Comparison of ENCODE assay signal across 1 cellular context in genomic region chr17:81489012-81489968, GRCh38.
TF ChIP-seq lines count a peak whose summit lies in the region.

No MANE protein-coding gene starts in this region.

TF ChIP-seq in HepG2, 621 proteins besides CTCF, POLR2A, EP300 and RAD21 (continues in another document):
- TF ChIP-seq PHF21A (CRISPR knock-in tag; IDR thresholded peaks at IDR 0.05) (0 out of 2 replicates have a peak, but pooled peaks have one; percentile 21), FOXC1 (CRISPR knock-in tag; IDR thresholded peaks at IDR 0.05; ENCODE audit: borderline replicate concordance) (0 out of 2 replicates have a peak, but pooled peaks have one; percentile 26), ZNF30 (CRISPR knock-in tag; IDR thresholded peaks at IDR 0.05) (0 out of 2 replicates have a peak, but pooled peaks have one; percentile 54), ZNF407 (CRISPR knock-in tag; IDR thresholded peaks at IDR 0.05; ENCODE audit: not compliant biosample characterization) (no peak), ZNF687 (CRISPR knock-in tag; IDR thresholded peaks at IDR 0.05) (0 out of 2 replicates have a peak, but pooled peaks have one; percentile 8), CHD2 (IDR thresholded peaks at IDR 0.05; ENCODE audit: low read depth, low read length) (no peak), MIER2 (CRISPR knock-in tag; IDR thresholded peaks at IDR 0.05) (no peak), ZSCAN25 (CRISPR knock-in tag; IDR thresholded peaks at IDR 0.05) (no peak), GABPB1 (CRISPR knock-in tag; IDR thresholded peaks at IDR 0.05) (no peak), ZNF253 (CRISPR knock-in tag; IDR thresholded peaks at IDR 0.05; ENCODE audit: borderline replicate concordance) (no peak), ZFP91 (CRISPR knock-in tag; IDR thresholded peaks at IDR 0.05; ENCODE audit: borderline replicate concordance) (peak; percentile 26; the same call in 1 of the 2 replicates), XRCC5 (optimal IDR thresholded peaks at IDR 0.05; ENCODE audit: low read length) (peak; percentile 5), ZNF292 (CRISPR knock-in tag; IDR thresholded peaks at IDR 0.05; ENCODE audit: borderline replicate concordance, low read depth) (no peak), NCOA5 (CRISPR knock-in tag; IDR thresholded peaks at IDR 0.05) (no peak), NRL (CRISPR knock-in tag; IDR thresholded peaks at IDR 0.05; ENCODE audit: borderline replicate concordance) (no peak), AHDC1 (CRISPR knock-in tag; IDR thresholded peaks at IDR 0.05; ENCODE audit: borderline replicate concordance) (no peak), ISL2 (CRISPR knock-in tag; IDR thresholded peaks at IDR 0.05) (no peak), MAFF (IDR thresholded peaks at IDR 0.05; ENCODE audit: low read depth, low read length) (no peak), HOXA3 (CRISPR knock-in tag; IDR thresholded peaks at IDR 0.05) (peak; percentile 27; the same call in 1 of the 2 replicates), ZFP36 (IDR thresholded peaks at IDR 0.05; ENCODE audit: borderline replicate concordance, low read depth, low read length, partially characterized antibody) (no peak), ZNF589 (CRISPR knock-in tag; conservative IDR thresholded peaks at IDR 0.05) (no peak), ZC3H13 (CRISPR knock-in tag; IDR thresholded peaks at IDR 0.05) (0 out of 2 replicates have a peak, but pooled peaks have one; percentile 5), ZNF891 (CRISPR knock-in tag; IDR thresholded peaks at IDR 0.05) (no peak), ZNF781 (CRISPR knock-in tag; IDR thresholded peaks at IDR 0.05; ENCODE audit: borderline replicate concordance, not compliant biosample characterization) (no peak)
- TF ChIP-seq, protein P1, sequence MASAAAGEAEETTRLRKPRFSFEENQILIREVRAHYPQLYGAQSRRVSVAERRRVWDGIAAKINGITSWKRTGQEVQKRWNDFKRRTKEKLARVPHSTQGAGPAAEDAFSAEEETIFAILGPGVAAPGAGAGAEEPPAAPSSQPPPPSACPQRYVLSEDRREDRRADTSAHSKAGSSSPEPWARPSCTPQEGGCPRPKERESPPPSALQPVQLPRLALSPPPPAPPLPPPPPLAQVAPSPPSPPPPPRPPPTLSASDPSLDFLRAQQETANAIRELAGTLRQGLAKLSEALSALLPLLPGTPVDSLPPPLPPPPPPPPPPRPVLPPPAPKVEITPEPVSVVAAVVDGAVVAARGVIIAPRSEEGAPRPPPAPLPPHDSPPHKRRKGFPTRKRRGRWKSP (CRISPR knock-in tag; IDR thresholded peaks at IDR 0.05), result no peak
- TF ChIP-seq, protein P2, sequence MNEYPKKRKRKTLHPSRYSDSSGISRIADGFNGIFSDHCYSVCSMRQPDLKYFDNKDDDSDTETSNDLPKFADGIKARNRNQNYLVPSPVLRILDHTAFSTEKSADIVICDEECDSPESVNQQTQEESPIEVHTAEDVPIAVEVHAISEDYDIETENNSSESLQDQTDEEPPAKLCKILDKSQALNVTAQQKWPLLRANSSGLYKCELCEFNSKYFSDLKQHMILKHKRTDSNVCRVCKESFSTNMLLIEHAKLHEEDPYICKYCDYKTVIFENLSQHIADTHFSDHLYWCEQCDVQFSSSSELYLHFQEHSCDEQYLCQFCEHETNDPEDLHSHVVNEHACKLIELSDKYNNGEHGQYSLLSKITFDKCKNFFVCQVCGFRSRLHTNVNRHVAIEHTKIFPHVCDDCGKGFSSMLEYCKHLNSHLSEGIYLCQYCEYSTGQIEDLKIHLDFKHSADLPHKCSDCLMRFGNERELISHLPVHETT (CRISPR knock-in tag; conservative IDR thresholded peaks at IDR 0.05), result no peak
- TF ChIP-seq, protein P3, sequence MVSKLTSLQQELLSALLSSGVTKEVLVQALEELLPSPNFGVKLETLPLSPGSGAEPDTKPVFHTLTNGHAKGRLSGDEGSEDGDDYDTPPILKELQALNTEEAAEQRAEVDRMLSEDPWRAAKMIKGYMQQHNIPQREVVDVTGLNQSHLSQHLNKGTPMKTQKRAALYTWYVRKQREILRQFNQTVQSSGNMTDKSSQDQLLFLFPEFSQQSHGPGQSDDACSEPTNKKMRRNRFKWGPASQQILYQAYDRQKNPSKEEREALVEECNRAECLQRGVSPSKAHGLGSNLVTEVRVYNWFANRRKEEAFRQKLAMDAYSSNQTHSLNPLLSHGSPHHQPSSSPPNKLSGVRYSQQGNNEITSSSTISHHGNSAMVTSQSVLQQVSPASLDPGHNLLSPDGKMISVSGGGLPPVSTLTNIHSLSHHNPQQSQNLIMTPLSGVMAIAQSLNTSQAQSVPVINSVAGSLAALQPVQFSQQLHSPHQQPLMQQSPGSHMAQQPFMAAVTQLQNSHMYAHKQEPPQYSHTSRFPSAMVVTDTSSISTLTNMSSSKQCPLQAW (CRISPR knock-in tag; IDR thresholded peaks at IDR 0.05), result peak; percentile 14; the same call in 1 of the 2 replicates
